In the genomic region with DNA sequence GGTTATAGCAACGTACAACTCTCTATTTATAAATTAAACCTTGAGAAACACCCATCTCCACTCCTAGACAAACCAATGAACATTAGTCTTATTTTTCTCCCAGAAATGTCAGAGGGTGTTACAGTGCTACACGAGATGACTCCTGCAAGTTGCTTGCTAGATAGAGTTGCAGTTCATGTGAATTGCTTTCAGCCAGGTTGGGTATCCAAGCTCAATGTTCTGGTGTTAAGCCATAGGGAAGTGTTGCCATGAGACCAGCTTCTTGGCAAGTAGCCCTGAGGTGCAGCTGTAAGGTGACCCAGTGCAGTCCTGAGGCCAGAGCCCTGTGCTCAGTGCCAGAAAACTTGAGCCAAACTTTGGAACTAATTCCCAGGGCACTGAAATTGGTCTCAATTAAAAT, we compare ENCODE assay signal across 9 cellular contexts. TPM values are rescaled to one million over a fixed set of nuclear protein-coding genes. Genes with fewer than 3 reads are reported as not detected.
DNase-seq lines count a peak whose midpoint lies in the region; ATAC-seq, FAIRE-seq and TF ChIP-seq lines count a peak whose summit lies in the region.
"Had no signal": no experiment of that assay in that cellular context is flagged by ENCODE, and none has a peak within 500 bp of the region (broad histone marks: within the 10 kb centered on the region; RNA-seq: fewer than 3 reads in every experiment).

No MANE protein-coding gene starts in this region.

- H3K4me1 ChIP-seq in foreskin keratinocyte, result no peaks in the 10 kb centered on the region

- no peaks in the 10 kb centered on the region for H3K27me3 Mint-ChIP-seq in nephron (ENCODE audit: low read depth)
- H3K27me3 Mint-ChIP-seq in nephron progenitor cell (ENCODE audit: low read depth, poor library complexity), result no peaks in the 10 kb centered on the region

- H3K27ac Mint-ChIP-seq in nephron (peak overlapping the region in 2 of 3 experiments; percentile 12 to 35), nephron progenitor cell (no peak overlapping the region)

- TF ChIP-seq CTCF in bronchial epithelial cell (IDR thresholded peaks at IDR 0.05; ENCODE audit: insufficient read depth, low read length, severe bottlenecking), result no peak
- no peak for TF ChIP-seq CTCF in nephron (IDR thresholded peaks at IDR 0.05; ENCODE audit: unreplicated experiment in 3 of 3)
- no peak for TF ChIP-seq CTCF in nephron progenitor cell (IDR thresholded peaks at IDR 0.05)
- no peak for TF ChIP-seq CTCF in foreskin keratinocyte (conservative IDR thresholded peaks at IDR 0.05)

- H3K4me1 Mint-ChIP-seq in nephron (peaks cover 47% of the 10 kb centered on the region), nephron progenitor cell (peaks cover 25% of the 10 kb centered on the region)

- H3K4me3 ChIP-seq in bronchial epithelial cell (ENCODE audit: low read depth, low read length), result no peak overlapping the region

- H3K9me3 Mint-ChIP-seq in nephron (no peaks in the 10 kb centered on the region), nephron progenitor cell (peaks cover 5% of the 10 kb centered on the region)

- no peaks in the 10 kb centered on the region for H3K36me3 ChIP-seq in bronchial epithelial cell (ENCODE audit: control insufficient read depth, insufficient read depth, low read length)

- DNase-seq in DMS53 treated with DMSO at 0.1 percent for 48 hours (lab: John Stamatoyannopoulos, UW; ENCODE audit: unreplicated experiment) (peak; percentile 1), NCI-H2107 (lab: John Stamatoyannopoulos, UW) (peak; percentile 69), bronchial epithelial cell (ENCODE audit: low read depth) (peak; percentile 44), nephron progenitor cell (no peak), foreskin keratinocyte (no peak)
- DNase-seq in activated effector memory CD4-positive, alpha-beta T cell treated with anti-CD3 and anti-CD28 coated beads, Interleukin-2, amount 50 U/mL, for 16 hours, result no peak
- no peak for DNase-seq in stimulated activated CD8-positive, alpha-beta memory T cell treated with anti-CD3 and anti-CD28 coated beads, Interleukin-4, amount 100 ng/mL, for 48 hours
- DNase-seq: islet precursor cell had no signal

- ATAC-seq in foreskin keratinocyte, result no peak

- H3K27me3 ChIP-seq in bronchial epithelial cell (ENCODE audit: control insufficient read depth, insufficient read depth, low read length), result no peaks in the 10 kb centered on the region
- H3K27me3 ChIP-seq in foreskin keratinocyte, result no peaks in the 10 kb centered on the region

- no peak overlapping the region for H3K27ac ChIP-seq in foreskin keratinocyte

- H3K4me3 Mint-ChIP-seq in nephron, result no peak overlapping the region
- no peak overlapping the region for H3K4me3 Mint-ChIP-seq in nephron progenitor cell

- no peak for FAIRE-seq in bronchial epithelial cell (lab: Jason Lieb, UNC)

- H3K36me3 Mint-ChIP-seq in nephron (ENCODE audit: low read depth) (no peaks in the 10 kb centered on the region), nephron progenitor cell (ENCODE audit: low read depth) (peaks cover 6% of the 10 kb centered on the region)

RNA-seq across cellular contexts. Expression of gene REV3L, which starts 51.3 kb away (rescaled TPM):
- total RNA-seq in bronchial epithelial cell, result 8.4 and 11.1 TPM in 2 replicates
- total RNA-seq in foreskin keratinocyte, result 10.6 and 14.1 TPM in 2 replicates
- polyA plus RNA-seq in foreskin keratinocyte, result 2.6 and 3.3 TPM in 2 replicates

Comparison
In these comparisons a context has a peak if more than half of its experiments do, and no peak if none do; other contexts are left out.
1. DNase-seq: peak in DMS53 treated with DMSO at 0.1 percent for 48 hours (single experiment), NCI-H2107 (single experiment) and bronchial epithelial cell (single experiment); none in nephron progenitor cell (single experiment), foreskin keratinocyte (0 of 2), activated effector memory CD4-positive, alpha-beta T cell treated with anti-CD3 and anti-CD28 coated beads, Interleukin-2, amount 50 U/mL, for 16 hours (single experiment) and stimulated activated CD8-positive, alpha-beta memory T cell treated with anti-CD3 and anti-CD28 coated beads, Interleukin-4, amount 100 ng/mL, for 48 hours (single experiment).